In the genomic region with DNA sequence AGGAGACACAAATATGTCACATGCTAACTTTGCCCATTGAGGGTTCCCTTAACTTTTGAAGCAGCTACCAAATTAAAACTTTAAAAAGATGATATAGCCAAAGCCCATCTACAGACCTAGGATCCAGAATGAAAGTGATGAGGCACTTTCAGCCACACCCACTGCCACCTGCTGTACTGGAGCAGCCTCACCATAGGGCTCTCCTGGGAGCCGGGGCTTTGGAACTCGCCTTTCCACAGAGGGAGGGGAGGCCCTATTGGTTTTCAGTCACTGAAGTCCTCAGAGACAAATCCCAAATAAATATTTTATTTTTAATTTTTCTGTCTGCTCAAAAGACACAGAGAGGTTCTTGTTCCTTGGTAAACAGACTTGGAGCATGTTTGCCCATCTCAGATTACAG, we compare ENCODE assay signal across 12 cellular contexts.
DNase-seq lines count a peak whose midpoint lies in the region; ATAC-seq, FAIRE-seq and TF ChIP-seq lines count a peak whose summit lies in the region.
"Had no signal": no experiment of that assay in that cellular context is flagged by ENCODE, and none has a peak within 500 bp of the region (broad histone marks: within the 10 kb centered on the region; RNA-seq: fewer than 3 reads in every experiment).

No MANE protein-coding gene starts in this region.

- H3K27me3 Mint-ChIP-seq in activated CD8-positive, alpha-beta T cell treated with anti-CD3 and anti-CD28 coated beads, Interleukin-2, amount 10 ng/mL, durations not matched to agents 7 days and 5 days (ENCODE audit: low read depth), result no peaks in the 10 kb centered on the region
- H3K27me3 Mint-ChIP-seq in activated CD8-positive, alpha-beta T cell treated with anti-CD3 and anti-CD28 coated beads for 36 hours, result no peaks in the 10 kb centered on the region
- no peaks in the 10 kb centered on the region for H3K27me3 Mint-ChIP-seq in mesothelial cell of epicardium (ENCODE audit: low read depth)

- TF ChIP-seq EP300 in transverse colon (IDR thresholded peaks at IDR 0.05; ENCODE audit: low read depth), result no peak

- TF ChIP-seq CTCF in activated CD8-positive, alpha-beta T cell treated with anti-CD3 and anti-CD28 coated beads for 36 hours (IDR thresholded peaks at IDR 0.05), result no peak
- TF ChIP-seq CTCF in body of pancreas (IDR thresholded peaks at IDR 0.05) (no peak), mesothelial cell of epicardium (IDR thresholded peaks at IDR 0.05; ENCODE audit: unreplicated experiment) (no peak), transverse colon (IDR thresholded peaks at IDR 0.05) (no peak)

- no peak for TF ChIP-seq POLR2A in body of pancreas (IDR thresholded peaks at IDR 0.05)
- TF ChIP-seq POLR2A in transverse colon (IDR thresholded peaks at IDR 0.05), result no peak

- H3K9me3 ChIP-seq in body of pancreas (no peaks in the 10 kb centered on the region), transverse colon (no peaks in the 10 kb centered on the region)
- H3K9me3 ChIP-seq: psoas muscle, upper lobe of left lung had no signal

- DNase-seq in activated CD8-positive, alpha-beta T cell treated with anti-CD3 and anti-CD28 coated beads, Interleukin-2, amount 10 ng/mL, durations not matched to agents 7 days and 5 days, result no peak
- no peak for DNase-seq in activated CD8-positive, alpha-beta T cell treated with anti-CD3 and anti-CD28 coated beads for 36 hours
- DNase-seq in body of pancreas (no peak), mesothelial cell of epicardium (ENCODE audit: low spot score in 2 of 2, unreplicated experiment in 2 of 2) (no peak), transverse colon (no peak), mesenteric fat pad (ENCODE audit: low spot score) (no peak), frontal cortex (ENCODE audit: low spot score in 2 of 2) (no peak)
- DNase-seq: DMS79, NCI-H187 treated with DMSO at 0.1 percent for 48 hours, upper lobe of left lung had no signal

- in situ Hi-C loops in transverse colon (cut with MboI; ENCODE audit: low pct_ligation_motif_present in 1 of 4, low pct_unique_long_range_greater_than_20kb in 1 of 4, low sequenced_read_pairs in 3 of 4), result loop anchor here in 1 of 4 donors (25.0 kb wide), 1 partner anchor 433 kb away; no protein-coding TSS in a partner anchor

- intact Hi-C loops in activated CD8-positive, alpha-beta T cell treated with anti-CD3 and anti-CD28 coated beads for 36 hours (cut with micrococcal nuclease), result no loop called here
- intact Hi-C loops in body of pancreas (cut with DNase I), result no loop called here
- intact Hi-C loops in transverse colon (cut with DNase I; ENCODE audit: low total_unique reads), result no loop called here

- peaks cover 19% of the 10 kb centered on the region for H3K36me3 Mint-ChIP-seq in activated CD8-positive, alpha-beta T cell treated with anti-CD3 and anti-CD28 coated beads, Interleukin-2, amount 10 ng/mL, durations not matched to agents 7 days and 5 days (ENCODE audit: low read depth)
- H3K36me3 Mint-ChIP-seq in activated CD8-positive, alpha-beta T cell treated with anti-CD3 and anti-CD28 coated beads for 36 hours (ENCODE audit: low read depth), result no peaks in the 10 kb centered on the region
- no peaks in the 10 kb centered on the region for H3K36me3 Mint-ChIP-seq in mesothelial cell of epicardium

- POLR2A ChIA-PET in activated CD8-positive, alpha-beta T cell treated with anti-CD3 and anti-CD28 coated beads, Interleukin-2, amount 10 ng/mL, durations not matched to agents 7 days and 5 days (lab: Charles Lee), result interaction anchor here (1.1 kb wide), 1 partner anchor 238 kb away, joined by 3 read pairs; a partner anchor contains a TSS
- POLR2A ChIA-PET in activated CD8-positive, alpha-beta T cell treated with anti-CD3 and anti-CD28 coated beads for 36 hours (lab: Charles Lee), result interaction anchor here (1.9 kb wide), 1 partner anchor 13 kb away, joined by 7 read pairs; no protein-coding TSS in a partner anchor

- H3K36me3 ChIP-seq in body of pancreas (replicated peaks in 1 of 2; ENCODE audit: insufficient read depth in 1 of 2, low read depth in 2 of 2), result no peaks in the 10 kb centered on the region
- H3K36me3 ChIP-seq in transverse colon, result no peaks in the 10 kb centered on the region
- H3K36me3 ChIP-seq: upper lobe of left lung had no signal

- H3K27me3 ChIP-seq in body of pancreas, result no peaks in the 10 kb centered on the region
- no peaks in the 10 kb centered on the region for H3K27me3 ChIP-seq in transverse colon
- H3K27me3 ChIP-seq: upper lobe of left lung had no signal

- H3K9me3 Mint-ChIP-seq in activated CD8-positive, alpha-beta T cell treated with anti-CD3 and anti-CD28 coated beads, Interleukin-2, amount 10 ng/mL, durations not matched to agents 7 days and 5 days (ENCODE audit: insufficient read depth), result no peaks in the 10 kb centered on the region
- no peaks in the 10 kb centered on the region for H3K9me3 Mint-ChIP-seq in activated CD8-positive, alpha-beta T cell treated with anti-CD3 and anti-CD28 coated beads for 36 hours
- no peaks in the 10 kb centered on the region for H3K9me3 Mint-ChIP-seq in mesothelial cell of epicardium

- no peak for FAIRE-seq in frontal cortex (lab: Jason Lieb, UNC)

- peaks cover 68% of the 10 kb centered on the region for H3K4me1 Mint-ChIP-seq in activated CD8-positive, alpha-beta T cell treated with anti-CD3 and anti-CD28 coated beads, Interleukin-2, amount 10 ng/mL, durations not matched to agents 7 days and 5 days (ENCODE audit: low read depth)
- H3K4me1 Mint-ChIP-seq in activated CD8-positive, alpha-beta T cell treated with anti-CD3 and anti-CD28 coated beads for 36 hours (ENCODE audit: low read depth), result peaks cover 58% of the 10 kb centered on the region
- H3K4me1 Mint-ChIP-seq in mesothelial cell of epicardium, result peaks cover 37% of the 10 kb centered on the region

- H3K4me3 ChIP-seq in body of pancreas (no peak overlapping the region), transverse colon (no peak overlapping the region)
- H3K4me3 ChIP-seq: psoas muscle, upper lobe of left lung had no signal

- no peak for ATAC-seq in activated CD8-positive, alpha-beta T cell treated with anti-CD3 and anti-CD28 coated beads, Interleukin-2, amount 10 ng/mL, durations not matched to agents 7 days and 5 days
- ATAC-seq in activated CD8-positive, alpha-beta T cell treated with anti-CD3 and anti-CD28 coated beads for 36 hours, result no peak
- ATAC-seq in body of pancreas (no peak), HG02970 (IDR thresholded peaks at IDR 0.05; ENCODE audit: low FRiP score, unreplicated experiment) (no peak)

- 48 to 85% methylated on average over 2 of the region's 2 CpGs for WGBS in body of pancreas, 2 donors
- 51% methylated on average over 2 of the region's 2 CpGs; no CpG with 5 or more reads in 1 of the 2 donors for WGBS in transverse colon (ENCODE audit: low coverage in 1 of 2), 2 donors

- CTCF ChIA-PET in activated CD8-positive, alpha-beta T cell treated with anti-CD3 and anti-CD28 coated beads, Interleukin-2, amount 10 ng/mL, durations not matched to agents 7 days and 5 days (lab: Charles Lee), result interaction anchor here (1.7 to 2.1 kb wide), 5 partner anchors 36 to 438 kb away, joined by 5 to 23 read pairs (median 6); no protein-coding TSS in a partner anchor
- CTCF ChIA-PET in activated CD8-positive, alpha-beta T cell treated with anti-CD3 and anti-CD28 coated beads for 36 hours (lab: Charles Lee), result interaction anchor here (0.6 to 2.6 kb wide), 4 partner anchors 50 to 353 kb away, joined by 3 to 29 read pairs (median 7); no protein-coding TSS in a partner anchor

- peaks cover 64% of the 10 kb centered on the region for H3K4me1 ChIP-seq in body of pancreas
- H3K4me1 ChIP-seq in transverse colon, result peaks cover 4 to 32% (median 12%) of the 10 kb centered on the region in 4 donors
- H3K4me1 ChIP-seq: psoas muscle had no signal

- peak overlapping the region; percentile 45 for H3K27ac Mint-ChIP-seq in activated CD8-positive, alpha-beta T cell treated with anti-CD3 and anti-CD28 coated beads, Interleukin-2, amount 10 ng/mL, durations not matched to agents 7 days and 5 days
- H3K27ac Mint-ChIP-seq in activated CD8-positive, alpha-beta T cell treated with anti-CD3 and anti-CD28 coated beads for 36 hours, result no peak overlapping the region
- H3K27ac Mint-ChIP-seq in mesothelial cell of epicardium, result peak overlapping the region; percentile 79

- H3K27ac ChIP-seq in body of pancreas (peak overlapping the region in 3 of 4 donors; percentile 31 to 51 (median 43)), transverse colon (peak overlapping the region; percentile 38 to 79 (median 46))
- H3K27ac ChIP-seq: psoas muscle had no signal

- H3K4me3 Mint-ChIP-seq in activated CD8-positive, alpha-beta T cell treated with anti-CD3 and anti-CD28 coated beads, Interleukin-2, amount 10 ng/mL, durations not matched to agents 7 days and 5 days, result no peak overlapping the region
- H3K4me3 Mint-ChIP-seq in activated CD8-positive, alpha-beta T cell treated with anti-CD3 and anti-CD28 coated beads for 36 hours, result no peak overlapping the region
- H3K4me3 Mint-ChIP-seq in mesothelial cell of epicardium, result no peak overlapping the region
